Comparison of ENCODE assay signal across 8 cellular contexts in genomic region chr1:13807213-13807612, GRCh38.
DNase-seq lines count a peak whose midpoint lies in the region; ATAC-seq, FAIRE-seq and TF ChIP-seq lines count a peak whose summit lies in the region.

No MANE protein-coding gene starts in this region.

- peaks cover 10% of the 10 kb centered on the region for H3K9me3 Mint-ChIP-seq in glutamatergic neuron (ENCODE audit: unreplicated experiment)

- no peaks in the 10 kb centered on the region for H3K36me3 Mint-ChIP-seq in glutamatergic neuron (ENCODE audit: unreplicated experiment)

- H3K27ac ChIP-seq in AG04450 (ENCODE audit: low read depth, low read length), result no peak overlapping the region

- H3K9me3 ChIP-seq in AG04450 (ENCODE audit: control insufficient read depth, insufficient read depth, low read length), result no peaks in the 10 kb centered on the region

- FAIRE-seq in GM12891 (lab: Jason Lieb, UNC), result peak; percentile 74

- DNase-seq in AG04450 (ENCODE audit: low read depth, low spot score), result no peak
- DNase-seq in GM12891 (ENCODE audit: insufficient read length, low spot score), result no peak
- peak; percentile 73 for DNase-seq in glutamatergic neuron
- no peak for DNase-seq in DMS79 (lab: John Stamatoyannopoulos, UW)
- no peak for DNase-seq in NCI-H2196 treated with DMSO at 0.1 percent for 48 hours (lab: John Stamatoyannopoulos, UW; ENCODE audit: unreplicated experiment)
- DNase-seq in SIG-M5 (lab: John Stamatoyannopoulos, UW), result no peak

- POLR2A ChIA-PET in AG04450 (lab: Yijun Ruan, JAX), result no interaction called here

- H3K27ac Mint-ChIP-seq in glutamatergic neuron (ENCODE audit: unreplicated experiment), result no peak overlapping the region

- H3K27me3 ChIP-seq in AG04450 (ENCODE audit: control insufficient read depth, insufficient read depth, low read length), result no peaks in the 10 kb centered on the region

- ATAC-seq in SK-N-SH treated with all-trans-retinoic acid at 6 μM for 48 hours (peak; percentile 48), HG02678 (IDR thresholded peaks at IDR 0.05; ENCODE audit: unreplicated experiment) (no peak)

- no peaks in the 10 kb centered on the region for H3K27me3 Mint-ChIP-seq in glutamatergic neuron (ENCODE audit: unreplicated experiment)

- no peaks in the 10 kb centered on the region for H3K4me1 Mint-ChIP-seq in glutamatergic neuron (ENCODE audit: low read depth, unreplicated experiment)

- H3K4me3 Mint-ChIP-seq in glutamatergic neuron (ENCODE audit: unreplicated experiment), result no peak overlapping the region

- TF ChIP-seq CTCF in AG04450 (IDR thresholded peaks at IDR 0.05; ENCODE audit: low read depth, low read length) (peak; percentile 54), glutamatergic neuron (IDR thresholded peaks at IDR 0.05; ENCODE audit: partially characterized antibody, unreplicated experiment) (peak; percentile 31)

- no peak overlapping the region for H3K4me3 ChIP-seq in AG04450 (ENCODE audit: low read depth, low read length)

- CTCF ChIA-PET in AG04450 (lab: Charles Lee), result no interaction called here

- no peak for TF ChIP-seq POLR2A in GM12891 (IDR thresholded peaks at IDR 0.05; ENCODE audit: low read depth, low read length)

TF ChIP-seq in GM12891, 5 proteins besides CTCF, POLR2A, EP300 and RAD21:
- TF ChIP-seq TAF1 (IDR thresholded peaks at IDR 0.05; ENCODE audit: low read depth, low read length) (no peak), POLR2AphosphoS5 (IDR thresholded peaks at IDR 0.05; ENCODE audit: low read depth, low read length) (no peak)

TF ChIP-seq in SK-N-SH treated with all-trans-retinoic acid at 6 μM for 48 hours, 23 proteins besides CTCF, POLR2A, EP300 and RAD21:
- TF ChIP-seq ZNF565 (CRISPR knock-in tag; conservative IDR thresholded peaks at IDR 0.05; ENCODE audit: low read depth), result no peak
- TF ChIP-seq TSHZ2 (CRISPR knock-in tag; IDR thresholded peaks at IDR 0.05), result no peak
- no peak for TF ChIP-seq ZFP30 (CRISPR knock-in tag; IDR thresholded peaks at IDR 0.05)
- TF ChIP-seq PPARA (CRISPR knock-in tag; IDR thresholded peaks at IDR 0.05; ENCODE audit: borderline replicate concordance), result no peak
- no peak for TF ChIP-seq ISL1 (CRISPR knock-in tag; IDR thresholded peaks at IDR 0.05)
- no peak for TF ChIP-seq OSR1 (CRISPR knock-in tag; IDR thresholded peaks at IDR 0.05)
- TF ChIP-seq RARB (CRISPR knock-in tag; IDR thresholded peaks at IDR 0.05), result no peak
- TF ChIP-seq SNAI2 (CRISPR knock-in tag; IDR thresholded peaks at IDR 0.05), result no peak
- no peak for TF ChIP-seq ZC3H10 (CRISPR knock-in tag; IDR thresholded peaks at IDR 0.05)
- no peak for TF ChIP-seq CREB5 (CRISPR knock-in tag; IDR thresholded peaks at IDR 0.05; ENCODE audit: low read depth)
- TF ChIP-seq TOX (CRISPR knock-in tag; IDR thresholded peaks at IDR 0.05; ENCODE audit: borderline replicate concordance), result no peak
- no peak for TF ChIP-seq PATZ1 (CRISPR knock-in tag; IDR thresholded peaks at IDR 0.05; ENCODE audit: borderline replicate concordance)
- no peak for TF ChIP-seq ZNF70 (CRISPR knock-in tag; IDR thresholded peaks at IDR 0.05)
- TF ChIP-seq CSDC2 (CRISPR knock-in tag; IDR thresholded peaks at IDR 0.05), result no peak
- no peak for TF ChIP-seq BACH2 (CRISPR knock-in tag; IDR thresholded peaks at IDR 0.05; ENCODE audit: borderline replicate concordance)
- no peak for TF ChIP-seq CSRNP3 (CRISPR knock-in tag; IDR thresholded peaks at IDR 0.05)
- no peak for TF ChIP-seq POU6F1 (CRISPR knock-in tag; IDR thresholded peaks at IDR 0.05; ENCODE audit: borderline replicate concordance, low read depth)
- TF ChIP-seq ZNF8 (CRISPR knock-in tag; IDR thresholded peaks at IDR 0.05), result no peak
- no peak for TF ChIP-seq GLIS3 (CRISPR knock-in tag; IDR thresholded peaks at IDR 0.05)
